Comparison of ENCODE assay signal across 14 cellular contexts in the genomic region with DNA sequence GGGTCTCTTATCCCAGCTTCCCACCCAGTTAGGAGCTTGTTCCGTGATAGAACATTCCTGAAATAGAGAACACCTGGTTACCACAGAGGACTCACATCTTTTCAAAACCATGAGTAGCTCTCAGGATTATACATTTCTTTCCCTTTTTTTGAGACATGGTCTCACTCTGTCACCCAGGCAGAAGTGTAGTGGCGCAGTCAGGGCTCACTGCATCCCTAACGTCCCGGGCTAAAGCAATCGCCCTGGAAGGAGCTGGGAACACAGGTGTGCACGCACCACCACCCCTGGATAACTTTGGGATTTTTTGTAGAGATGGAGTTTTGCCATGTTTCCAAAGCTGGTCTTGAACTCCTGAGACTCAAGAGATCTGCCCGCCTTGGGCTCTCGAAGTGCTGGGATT. TPM values are rescaled to one million over a fixed set of nuclear protein-coding genes. Genes with fewer than 3 reads are reported as not detected.
DNase-seq lines count a peak whose midpoint lies in the region; ATAC-seq and TF ChIP-seq lines count a peak whose summit lies in the region.
"Had no signal": no experiment of that assay in that cellular context is flagged by ENCODE, and none has a peak within 500 bp of the region (broad histone marks: within the 10 kb centered on the region; RNA-seq: fewer than 3 reads in every experiment).

No MANE protein-coding gene starts in this region.

- no peak overlapping the region for H3K4me3 Mint-ChIP-seq in WTC11
- H3K4me3 Mint-ChIP-seq: activated CD8-positive, alpha-beta memory T cell treated with anti-CD3 and anti-CD28 coated beads, Interleukin-2, amount 10 ng/mL, durations not matched to agents 7 days and 5 days; activated naive CD4-positive, alpha-beta T cell treated with anti-CD3 and anti-CD28 coated beads for 36 hours; natural killer cell had no signal

- peaks cover 59% of the 10 kb centered on the region for H3K36me3 ChIP-seq in BLaER1
- H3K36me3 ChIP-seq in iPS-15b (ENCODE audit: control insufficient read depth, insufficient read depth, low read length), result peaks cover 7% of the 10 kb centered on the region
- peaks cover 12 to 22% (median 19%) of the 10 kb centered on the region in 3 donors for H3K36me3 ChIP-seq in skeletal muscle tissue (ENCODE audit: control insufficient read depth in 3 of 3, insufficient read depth in 3 of 3, low read length in 3 of 3)

- no peak for DNase-seq in WTC11 (ENCODE audit: low spot score)
- DNase-seq in COR-L47 (lab: John Stamatoyannopoulos, UW), result no peak
- no peak for DNase-seq in RPMI8226
- no peak for DNase-seq in activated CD4-positive, alpha-beta T cell treated with anti-CD3 and anti-CD28 coated beads for 1 hour
- DNase-seq in T1000 (lab: John Stamatoyannopoulos, UW), result no peak
- DNase-seq: activated CD8-positive, alpha-beta memory T cell treated with anti-CD3 and anti-CD28 coated beads, Interleukin-2, amount 10 ng/mL, durations not matched to agents 7 days and 5 days; activated naive CD4-positive, alpha-beta T cell treated with anti-CD3 and anti-CD28 coated beads for 36 hours; natural killer cell; NCI-H187 treated with DMSO at 0.1 percent for 48 hours; NCI-H82; SIG-M5 had no signal

- H3K9me3 ChIP-seq in BLaER1 (no peaks in the 10 kb centered on the region), iPS-15b (ENCODE audit: control insufficient read depth, insufficient read depth, low read length) (no peaks in the 10 kb centered on the region), skeletal muscle tissue (ENCODE audit: control insufficient read depth in 3 of 3, low read length in 3 of 3) (no peaks in the 10 kb centered on the region)

- H4K20me1 ChIP-seq in BLaER1, result peaks cover 7% of the 10 kb centered on the region; the same call in 1 of the 2 replicates

- H3K27ac ChIP-seq in BLaER1 (0 out of 2 replicates have a peak overlapping the region, but pooled peaks have one; percentile 25), skeletal muscle tissue (ENCODE audit: low read depth, low read length) (peak overlapping the region; percentile 33)

- H3K27me3 ChIP-seq in BLaER1 (no peaks in the 10 kb centered on the region), iPS-15b (ENCODE audit: control insufficient read depth, insufficient read depth, low read length) (no peaks in the 10 kb centered on the region), skeletal muscle tissue (ENCODE audit: control insufficient read depth in 3 of 3, insufficient read depth in 3 of 3, low read length in 3 of 3) (no peaks in the 10 kb centered on the region)

- no peak for TF ChIP-seq CTCF in WTC11 (IDR thresholded peaks at IDR 0.05)

- H3K4me3 ChIP-seq in BLaER1, result no peak overlapping the region
- no peak overlapping the region for H3K4me3 ChIP-seq in iPS-15b (ENCODE audit: low read depth, low read length)
- no peak overlapping the region for H3K4me3 ChIP-seq in skeletal muscle tissue (ENCODE audit: low read length in 3 of 3)

- no peaks in the 10 kb centered on the region for H3K9me3 Mint-ChIP-seq in WTC11
- H3K9me3 Mint-ChIP-seq: activated naive CD4-positive, alpha-beta T cell treated with anti-CD3 and anti-CD28 coated beads for 36 hours; natural killer cell had no signal

- POLR2A ChIA-PET in WTC11 (lab: Charles Lee), result no interaction called here

- peaks cover 13% of the 10 kb centered on the region for H3K36me3 Mint-ChIP-seq in WTC11

- CTCF ChIA-PET in WTC11 (lab: Charles Lee), result interaction anchor here (0.8 to 1.0 kb wide), 4 partner anchors 9 to 144 kb away, joined by 3 to 11 read pairs (median 4); a partner anchor contains a TSS

- H3K4me2 ChIP-seq in BLaER1, result peak overlapping the region; percentile 5; the same call in 1 of the 2 replicates

- H3K4me1 Mint-ChIP-seq in WTC11, result peaks cover 53% of the 10 kb centered on the region

- H3K9ac ChIP-seq in BLaER1, result no peak overlapping the region
- H3K9ac ChIP-seq in iPS-15b (ENCODE audit: low read depth, low read length), result peak overlapping the region; percentile 8
- H3K9ac ChIP-seq in skeletal muscle tissue (ENCODE audit: low read depth in 1 of 3, low read length in 3 of 3), result no peak overlapping the region

- no peaks in the 10 kb centered on the region for H3K27me3 Mint-ChIP-seq in WTC11 (ENCODE audit: low read depth)
- H3K27me3 Mint-ChIP-seq: activated CD8-positive, alpha-beta memory T cell treated with anti-CD3 and anti-CD28 coated beads, Interleukin-2, amount 10 ng/mL, durations not matched to agents 7 days and 5 days had no signal

- peak overlapping the region; percentile 38 for H3K27ac Mint-ChIP-seq in WTC11
- H3K27ac Mint-ChIP-seq: activated CD8-positive, alpha-beta memory T cell treated with anti-CD3 and anti-CD28 coated beads, Interleukin-2, amount 10 ng/mL, durations not matched to agents 7 days and 5 days; activated naive CD4-positive, alpha-beta T cell treated with anti-CD3 and anti-CD28 coated beads for 36 hours; natural killer cell had no signal

- H3K4me1 ChIP-seq in BLaER1 (peaks cover 52% of the 10 kb centered on the region), iPS-15b (ENCODE audit: control insufficient read depth, insufficient read depth, low read length) (peaks cover 29% of the 10 kb centered on the region), skeletal muscle tissue (ENCODE audit: control insufficient read depth in 3 of 3, insufficient read depth in 3 of 3, low read length in 3 of 3) (peaks cover 36 to 38% (median 37%) of the 10 kb centered on the region in 3 donors)

- ATAC-seq in WTC11, result no peak
- ATAC-seq: activated CD8-positive, alpha-beta memory T cell treated with anti-CD3 and anti-CD28 coated beads, Interleukin-2, amount 10 ng/mL, durations not matched to agents 7 days and 5 days; natural killer cell had no signal

TF ChIP-seq in WTC11, 78 proteins besides CTCF, POLR2A, EP300 and RAD21 (continues in another document):
- no peak for TF ChIP-seq GTF2I (CRISPR knock-in tag; conservative IDR thresholded peaks at IDR 0.05)
- TF ChIP-seq, protein P1, sequence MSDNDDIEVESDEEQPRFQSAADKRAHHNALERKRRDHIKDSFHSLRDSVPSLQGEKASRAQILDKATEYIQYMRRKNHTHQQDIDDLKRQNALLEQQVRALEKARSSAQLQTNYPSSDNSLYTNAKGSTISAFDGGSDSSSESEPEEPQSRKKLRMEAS (CRISPR knock-in tag; IDR thresholded peaks at IDR 0.05), result no peak
- TF ChIP-seq CREM (CRISPR knock-in tag; IDR thresholded peaks at IDR 0.05), result no peak
- TF ChIP-seq, protein P2, sequence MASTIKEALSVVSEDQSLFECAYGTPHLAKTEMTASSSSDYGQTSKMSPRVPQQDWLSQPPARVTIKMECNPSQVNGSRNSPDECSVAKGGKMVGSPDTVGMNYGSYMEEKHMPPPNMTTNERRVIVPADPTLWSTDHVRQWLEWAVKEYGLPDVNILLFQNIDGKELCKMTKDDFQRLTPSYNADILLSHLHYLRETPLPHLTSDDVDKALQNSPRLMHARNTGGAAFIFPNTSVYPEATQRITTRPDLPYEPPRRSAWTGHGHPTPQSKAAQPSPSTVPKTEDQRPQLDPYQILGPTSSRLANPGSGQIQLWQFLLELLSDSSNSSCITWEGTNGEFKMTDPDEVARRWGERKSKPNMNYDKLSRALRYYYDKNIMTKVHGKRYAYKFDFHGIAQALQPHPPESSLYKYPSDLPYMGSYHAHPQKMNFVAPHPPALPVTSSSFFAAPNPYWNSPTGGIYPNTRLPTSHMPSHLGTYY (CRISPR knock-in tag; IDR thresholded peaks at IDR 0.05), result no peak
- TF ChIP-seq NFE2L1 (CRISPR knock-in tag; IDR thresholded peaks at IDR 0.05), result no peak
- no peak for TF ChIP-seq NFATC4 (CRISPR knock-in tag; IDR thresholded peaks at IDR 0.05)
- TF ChIP-seq, protein P3, sequence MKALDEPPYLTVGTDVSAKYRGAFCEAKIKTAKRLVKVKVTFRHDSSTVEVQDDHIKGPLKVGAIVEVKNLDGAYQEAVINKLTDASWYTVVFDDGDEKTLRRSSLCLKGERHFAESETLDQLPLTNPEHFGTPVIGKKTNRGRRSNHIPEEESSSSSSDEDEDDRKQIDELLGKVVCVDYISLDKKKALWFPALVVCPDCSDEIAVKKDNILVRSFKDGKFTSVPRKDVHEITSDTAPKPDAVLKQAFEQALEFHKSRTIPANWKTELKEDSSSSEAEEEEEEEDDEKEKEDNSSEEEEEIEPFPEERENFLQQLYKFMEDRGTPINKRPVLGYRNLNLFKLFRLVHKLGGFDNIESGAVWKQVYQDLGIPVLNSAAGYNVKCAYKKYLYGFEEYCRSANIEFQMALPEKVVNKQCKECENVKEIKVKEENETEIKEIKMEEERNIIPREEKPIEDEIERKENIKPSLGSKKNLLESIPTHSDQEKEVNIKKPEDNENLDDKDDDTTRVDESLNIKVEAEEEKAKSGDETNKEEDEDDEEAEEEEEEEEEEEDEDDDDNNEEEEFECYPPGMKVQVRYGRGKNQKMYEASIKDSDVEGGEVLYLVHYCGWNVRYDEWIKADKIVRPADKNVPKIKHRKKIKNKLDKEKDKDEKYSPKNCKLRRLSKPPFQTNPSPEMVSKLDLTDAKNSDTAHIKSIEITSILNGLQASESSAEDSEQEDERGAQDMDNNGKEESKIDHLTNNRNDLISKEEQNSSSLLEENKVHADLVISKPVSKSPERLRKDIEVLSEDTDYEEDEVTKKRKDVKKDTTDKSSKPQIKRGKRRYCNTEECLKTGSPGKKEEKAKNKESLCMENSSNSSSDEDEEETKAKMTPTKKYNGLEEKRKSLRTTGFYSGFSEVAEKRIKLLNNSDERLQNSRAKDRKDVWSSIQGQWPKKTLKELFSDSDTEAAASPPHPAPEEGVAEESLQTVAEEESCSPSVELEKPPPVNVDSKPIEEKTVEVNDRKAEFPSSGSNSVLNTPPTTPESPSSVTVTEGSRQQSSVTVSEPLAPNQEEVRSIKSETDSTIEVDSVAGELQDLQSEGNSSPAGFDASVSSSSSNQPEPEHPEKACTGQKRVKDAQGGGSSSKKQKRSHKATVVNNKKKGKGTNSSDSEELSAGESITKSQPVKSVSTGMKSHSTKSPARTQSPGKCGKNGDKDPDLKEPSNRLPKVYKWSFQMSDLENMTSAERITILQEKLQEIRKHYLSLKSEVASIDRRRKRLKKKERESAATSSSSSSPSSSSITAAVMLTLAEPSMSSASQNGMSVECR (CRISPR knock-in tag; IDR thresholded peaks at IDR 0.05; ENCODE audit: borderline replicate concordance), result no peak
- TF ChIP-seq ZNF219 (CRISPR knock-in tag; IDR thresholded peaks at IDR 0.05; ENCODE audit: borderline replicate concordance), result no peak
- TF ChIP-seq, protein P4, sequence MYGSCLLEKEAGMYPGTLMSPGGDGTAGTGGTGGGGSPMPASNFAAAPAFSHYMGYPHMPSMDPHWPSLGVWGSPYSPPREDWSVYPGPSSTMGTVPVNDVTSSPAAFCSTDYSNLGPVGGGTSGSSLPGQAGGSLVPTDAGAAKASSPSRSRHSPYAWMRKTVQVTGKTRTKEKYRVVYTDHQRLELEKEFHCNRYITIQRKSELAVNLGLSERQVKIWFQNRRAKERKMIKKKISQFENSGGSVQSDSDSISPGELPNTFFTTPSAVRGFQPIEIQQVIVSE (CRISPR knock-in tag; IDR thresholded peaks at IDR 0.05; ENCODE audit: borderline replicate concordance), result no peak
- TF ChIP-seq TEAD1 (CRISPR knock-in tag; IDR thresholded peaks at IDR 0.05), result no peak
- TF ChIP-seq FOXP1 (CRISPR knock-in tag; IDR thresholded peaks at IDR 0.05; ENCODE audit: borderline replicate concordance), result no peak
- TF ChIP-seq ZNF263 (CRISPR knock-in tag; IDR thresholded peaks at IDR 0.05; ENCODE audit: low read depth), result no peak
- TF ChIP-seq PRRX2 (CRISPR knock-in tag; IDR thresholded peaks at IDR 0.05), result no peak

RNA-seq across cellular contexts. Expression of a gene that starts 44.8 kb away (rescaled TPM):
- 459 to 481 TPM (median 480 TPM) in 3 replicates for total RNA-seq in WTC11 (2021)
- 110 TPM for total RNA-seq in skeletal muscle tissue
